ENCODE assay signal across 9 cellular contexts in genomic region chr11:57336111-57336666, GRCh38. TPM values are rescaled to one million over a fixed set of nuclear protein-coding genes. Genes with fewer than 3 reads are reported as not detected.
A peak's percentile ranks its signal among the peaks of the same experiment; 100 is the strongest.
DNase-seq lines count a peak whose midpoint lies in the region; ATAC-seq and TF ChIP-seq lines count a peak whose summit lies in the region.
"Had no signal": no experiment of that assay in that cellular context is flagged by ENCODE, and none has a peak within 500 bp of the region (broad histone marks: within the 10 kb centered on the region; RNA-seq: fewer than 3 reads in every experiment).

No MANE protein-coding gene starts in this region.

- H3K27me3 ChIP-seq in SJCRH30: no peaks in the 10 kb centered on the region; the same call in 1 of the 2 replicates

- H3K4me1 ChIP-seq in SJCRH30: peaks cover 10% of the 10 kb centered on the region

- TF ChIP-seq CTCF in epithelial cell of esophagus (IDR thresholded peaks at IDR 0.05; ENCODE audit: insufficient read depth, low read depth, low read length, missing control alignments): no peak

- no peaks in the 10 kb centered on the region for H3K9me3 ChIP-seq in SJCRH30 (replicated peaks)

- H3K36me3 ChIP-seq in SJCRH30: peaks cover 31% of the 10 kb centered on the region

- H3K4me3 ChIP-seq in SJCRH30 (peak overlapping the region; percentile 84), epithelial cell of esophagus (ENCODE audit: low read length) (peak overlapping the region; percentile 80)

- peak overlapping the region; percentile 42 for H3K27ac ChIP-seq in SJCRH30

- intact Hi-C loops in posterior vena cava (cut with DNase I): no loop called here

- ATAC-seq in GM21528 (IDR thresholded peaks at IDR 0.05; ENCODE audit: low FRiP score, unreplicated experiment) (peak; percentile 11), GM19023 (IDR thresholded peaks at IDR 0.05; ENCODE audit: unreplicated experiment) (no peak)

- DNase-seq in SJCRH30: no peak
- DNase-seq in epithelial cell of esophagus (ENCODE audit: low read depth): no peak
- DNase-seq in posterior vena cava (ENCODE audit: low spot score): peak; percentile 45
- no peak for DNase-seq in putamen (ENCODE audit: low spot score)
- no peak for DNase-seq in NCI-H1694 (lab: John Stamatoyannopoulos, UW)
- no peak for DNase-seq in NCI-H146 treated with DMSO at 0.1 percent for 48 hours (lab: John Stamatoyannopoulos, UW; ENCODE audit: unreplicated experiment)

RNA-seq across cellular contexts. Expression of gene SSRP1, which starts 0.5 kb away (rescaled TPM):
- 248 and 249 TPM in 2 replicates for total RNA-seq in SJCRH30 (2014; rRNA removed; shearing (Covaris generic))
- 10 to 100 TPM; 41.6 to 54.4 TPM for total RNA-seq in posterior vena cava

RNA-seq across cellular contexts. Expression of gene P2RX3, which starts 2.0 kb away (rescaled TPM):
- total RNA-seq in SJCRH30 (2014; rRNA removed; shearing (Covaris generic)): not detected in 2 replicates
- total RNA-seq in posterior vena cava: not detected
- total RNA-seq: activated CD8-positive, alpha-beta memory T cell treated with anti-CD3 and anti-CD28 coated beads for 36 hours had no signal

RNA-seq across cellular contexts. Expression of gene TNKS1BP1, which starts 11.4 kb away (rescaled TPM):
- 53.5 and 70.9 TPM in 2 replicates for total RNA-seq in SJCRH30 (2014; rRNA removed; shearing (Covaris generic))
- 100 to 1,000 TPM; 175 to 185 TPM for total RNA-seq in posterior vena cava

RNA-seq across cellular contexts. Expression of gene PRG3, which starts 44.8 kb away (rescaled TPM):
- total RNA-seq in SJCRH30 (2014; rRNA removed; shearing (Covaris generic)): not detected in 2 replicates
- total RNA-seq in posterior vena cava: not detected
- total RNA-seq: activated CD8-positive, alpha-beta memory T cell treated with anti-CD3 and anti-CD28 coated beads for 36 hours had no signal

RNA-seq across cellular contexts. Expression of gene PRG2, which starts 54.3 kb away (rescaled TPM):
- total RNA-seq in SJCRH30 (2014; rRNA removed; shearing (Covaris generic)): not detected in 2 replicates
- under 1 TPM; 0.52 to 0.88 TPM for total RNA-seq in posterior vena cava
